ENCODE assay signal across 31 cellular contexts in genomic region chr10:28091913-28092312, GRCh38.
"Had no signal": no experiment of that assay in that cellular context is flagged by ENCODE, and none has a peak within 500 bp of the region (broad histone marks: within the 10 kb centered on the region; RNA-seq: fewer than 3 reads in every experiment).

No MANE protein-coding gene starts in this region.

- H3K4me1 ChIP-seq: ascending aorta, colonic mucosa, esophagus muscularis mucosa, gastrocnemius medialis, heart left ventricle had no signal

- H3K9me3 Mint-ChIP-seq: activated naive CD4-positive, alpha-beta T cell treated with anti-CD3 and anti-CD28 coated beads, Interleukin-2, amount 50 U/mL, for 24 hours; endodermal cell had no signal

- H3K4me1 Mint-ChIP-seq: endodermal cell had no signal

- H3K36me3 ChIP-seq: brain microvascular endothelial cell, colonic mucosa, gastrocnemius medialis had no signal

- DNase-seq: activated CD4-positive, alpha-beta memory T cell treated with anti-CD3 and anti-CD28 coated beads for 36 hours; activated CD4-positive, alpha-beta T cell treated with anti-CD3 and anti-CD28 coated beads for 36 hours; activated CD4-positive, alpha-beta T cell treated with anti-CD3 and anti-CD28 coated beads, Interleukin-2, amount 10 ng/mL, durations not matched to agents 24 days and 14 days; activated CD4-positive, CD25-positive, alpha-beta regulatory T cell; activated CD4-positive, CD25-positive, alpha-beta regulatory T cell treated with anti-CD3 and anti-CD28 coated beads, Interleukin-2, amount 50 U/mL, for 72 hours; activated CD8-positive, alpha-beta memory T cell treated with anti-CD3 and anti-CD28 coated beads, Interleukin-2, amount 10 ng/mL, durations not matched to agents 7 days and 5 days; activated CD8-positive, alpha-beta memory T cell treated with anti-CD3 and anti-CD28 coated beads, Interleukin-2, amount 50 U/mL, for 4 hours; activated CD8-positive, alpha-beta T cell treated with anti-CD3 and anti-CD28 coated beads, Interleukin-2, amount 10 ng/mL, durations not matched to agents 7 days and 5 days; activated effector memory CD4-positive, alpha-beta T cell treated with anti-CD3 and anti-CD28 coated beads, Interleukin-2, amount 50 U/mL, for 16 hours; activated naive CD4-positive, alpha-beta T cell treated with anti-CD3 and anti-CD28 coated beads for 36 hours; activated naive CD8-positive, alpha-beta T cell treated with anti-CD3 and anti-CD28 coated beads, Interleukin-2, amount 10 ng/mL, durations not matched to agents 7 days and 5 days; activated T-cell treated with anti-CD3 and anti-CD28 coated beads, Interleukin-2, amount 50 U/mL, for 1 hour; brain microvascular endothelial cell; caudate nucleus; cerebellar nuclear complex; colonic mucosa; dorsolateral prefrontal cortex; effector memory CD4-positive, alpha-beta T cell; endodermal cell; erythroblast; foreskin keratinocyte; gastrocnemius medialis; glutamatergic neuron; heart left ventricle; hypothalamus; T-helper 1 cell; T-helper 17 cell had no signal

- H3K4me3 Mint-ChIP-seq: activated CD4-positive, alpha-beta memory T cell treated with anti-CD3 and anti-CD28 coated beads for 36 hours; activated CD4-positive, alpha-beta T cell treated with anti-CD3 and anti-CD28 coated beads for 36 hours; activated CD4-positive, alpha-beta T cell treated with anti-CD3 and anti-CD28 coated beads, Interleukin-2, amount 10 ng/mL, durations not matched to agents 24 days and 14 days; activated CD8-positive, alpha-beta memory T cell treated with anti-CD3 and anti-CD28 coated beads, Interleukin-2, amount 10 ng/mL, durations not matched to agents 7 days and 5 days; activated CD8-positive, alpha-beta T cell treated with anti-CD3 and anti-CD28 coated beads, Interleukin-2, amount 10 ng/mL, durations not matched to agents 7 days and 5 days; activated naive CD4-positive, alpha-beta T cell treated with anti-CD3 and anti-CD28 coated beads for 36 hours; activated naive CD4-positive, alpha-beta T cell treated with anti-CD3 and anti-CD28 coated beads, Interleukin-2, amount 50 U/mL, for 24 hours; activated naive CD8-positive, alpha-beta T cell treated with anti-CD3 and anti-CD28 coated beads, Interleukin-2, amount 10 ng/mL, durations not matched to agents 7 days and 5 days; endodermal cell; T-helper 17 cell had no signal

- H3K9me3 ChIP-seq: ascending aorta, colonic mucosa, esophagus muscularis mucosa, gastrocnemius medialis, heart left ventricle had no signal

- H3K27me3 ChIP-seq: ascending aorta, brain microvascular endothelial cell, colonic mucosa, dorsolateral prefrontal cortex, esophagus muscularis mucosa, foreskin keratinocyte, gastrocnemius medialis, heart left ventricle had no signal

- H3K27ac ChIP-seq: ascending aorta, brain microvascular endothelial cell, colonic mucosa, dorsolateral prefrontal cortex, esophagus muscularis mucosa, foreskin keratinocyte, gastrocnemius medialis, heart left ventricle had no signal

- H3K4me3 ChIP-seq: ascending aorta, colonic mucosa, dorsolateral prefrontal cortex, esophagus muscularis mucosa, gastrocnemius medialis, heart left ventricle had no signal

- H3K27ac Mint-ChIP-seq: activated CD4-positive, alpha-beta memory T cell treated with anti-CD3 and anti-CD28 coated beads for 36 hours; activated CD4-positive, alpha-beta T cell treated with anti-CD3 and anti-CD28 coated beads for 36 hours; activated CD4-positive, alpha-beta T cell treated with anti-CD3 and anti-CD28 coated beads, Interleukin-2, amount 10 ng/mL, durations not matched to agents 24 days and 14 days; activated CD8-positive, alpha-beta memory T cell treated with anti-CD3 and anti-CD28 coated beads, Interleukin-2, amount 10 ng/mL, durations not matched to agents 7 days and 5 days; activated CD8-positive, alpha-beta T cell treated with anti-CD3 and anti-CD28 coated beads, Interleukin-2, amount 10 ng/mL, durations not matched to agents 7 days and 5 days; activated naive CD4-positive, alpha-beta T cell treated with anti-CD3 and anti-CD28 coated beads for 36 hours; activated naive CD4-positive, alpha-beta T cell treated with anti-CD3 and anti-CD28 coated beads, Interleukin-2, amount 50 U/mL, for 24 hours; activated naive CD8-positive, alpha-beta T cell treated with anti-CD3 and anti-CD28 coated beads, Interleukin-2, amount 10 ng/mL, durations not matched to agents 7 days and 5 days; activated T-helper 2 cell treated with anti-CD3 and anti-CD28 coated beads, Interferon-gamma antibody, Interleukin-2, Interleukin-4, amounts not matched to agents 10 μg/mL and 5 μg/mL and 100 μg/mL, durations not matched to agents 14 hours and 24 hours and 36 hours; endodermal cell; T-helper 17 cell had no signal

- ATAC-seq: activated CD4-positive, alpha-beta T cell treated with anti-CD3 and anti-CD28 coated beads for 36 hours; activated CD8-positive, alpha-beta memory T cell treated with anti-CD3 and anti-CD28 coated beads, Interleukin-2, amount 10 ng/mL, durations not matched to agents 7 days and 5 days; activated CD8-positive, alpha-beta T cell treated with anti-CD3 and anti-CD28 coated beads, Interleukin-2, amount 10 ng/mL, durations not matched to agents 7 days and 5 days; foreskin keratinocyte; gastrocnemius medialis; heart left ventricle; T-helper 17 cell had no signal

- H3K27me3 Mint-ChIP-seq: activated CD4-positive, alpha-beta memory T cell treated with anti-CD3 and anti-CD28 coated beads for 36 hours; activated CD4-positive, alpha-beta T cell treated with anti-CD3 and anti-CD28 coated beads for 36 hours; activated CD4-positive, alpha-beta T cell treated with anti-CD3 and anti-CD28 coated beads, Interleukin-2, amount 10 ng/mL, durations not matched to agents 24 days and 14 days; activated CD8-positive, alpha-beta memory T cell treated with anti-CD3 and anti-CD28 coated beads, Interleukin-2, amount 10 ng/mL, durations not matched to agents 7 days and 5 days; activated naive CD4-positive, alpha-beta T cell treated with anti-CD3 and anti-CD28 coated beads, Interleukin-2, amount 50 U/mL, for 24 hours; activated naive CD8-positive, alpha-beta T cell treated with anti-CD3 and anti-CD28 coated beads, Interleukin-2, amount 10 ng/mL, durations not matched to agents 7 days and 5 days; T-helper 17 cell had no signal
